10 cellular contexts compared by ENCODE assay signal in genomic region chr7:128910569-128910945, GRCh38. TPM values are rescaled to one million over a fixed set of nuclear protein-coding genes. Genes with fewer than 3 reads are reported as not detected.
A peak's percentile ranks its signal among the peaks of the same experiment; 100 is the strongest.
DNase-seq lines count a peak whose midpoint lies in the region; ATAC-seq and TF ChIP-seq lines count a peak whose summit lies in the region.
"Had no signal": no experiment of that assay in that cellular context is flagged by ENCODE, and none has a peak within 500 bp of the region (broad histone marks: within the 10 kb centered on the region; RNA-seq: fewer than 3 reads in every experiment).

KCP (minus strand) TSS chr7:128910709; CDS start chr7:128910676, 33 bp downstream.

- H3K4me2 ChIP-seq in smooth muscle cell, result peak within 1 kb of the TSS; percentile 88

- 0 out of 2 replicates have a peak within 1 kb of the TSS, but pooled peaks have one; percentile 14 for H3K27ac ChIP-seq in HEK293 (ENCODE audit: extremely low read depth, low read depth, low read length)
- H3K27ac ChIP-seq in colonic mucosa, result peak within 1 kb of the TSS; percentile 61
- H3K27ac ChIP-seq in smooth muscle cell (ENCODE audit: low read depth), result no peak within 1 kb of the TSS
- no peak within 1 kb of the TSS for H3K27ac ChIP-seq in CD4-positive, alpha-beta memory T cell (ENCODE audit: low read depth, low read length)

- H3K4me1 Mint-ChIP-seq in CD4-positive, alpha-beta memory T cell, result peaks cover 5 to 14% (median 8%) of the 10 kb centered on the region in 4 donors

- H3F3A ChIP-seq in smooth muscle cell (ENCODE audit: low read depth), result no peaks in the 10 kb centered on the region

- no peak for ATAC-seq in HG03108 (IDR thresholded peaks at IDR 0.05; ENCODE audit: unreplicated experiment)
- no peak for ATAC-seq in GM21723 (IDR thresholded peaks at IDR 0.05; ENCODE audit: unreplicated experiment)
- no peak for ATAC-seq in GM18498 (IDR thresholded peaks at IDR 0.05; ENCODE audit: unreplicated experiment)
- ATAC-seq: stimulated activated effector memory CD8-positive, alpha-beta T cell treated with anti-CD3 and anti-CD28 coated beads, Interleukin-12 subunit alpha, Interleukin-12 subunit beta, amount 100 ng/mL, for 72 hours had no signal

- DNase-seq in colonic mucosa, result no peak
- DNase-seq in kidney tubule cell (ENCODE audit: low spot score), result peak; percentile 48
- no peak for DNase-seq in smooth muscle cell (lab: John Stamatoyannopoulos, UW; ENCODE audit: unreplicated experiment)
- no peak for DNase-seq in CD4-positive, alpha-beta memory T cell
- DNase-seq: effector memory CD4-positive, alpha-beta T cell had no signal

- H3K4me3 Mint-ChIP-seq in CD4-positive, alpha-beta memory T cell, result peak within 1 kb of the TSS in 1 of 8 donors; percentile 30
- H3K4me3 Mint-ChIP-seq: stimulated activated effector memory CD8-positive, alpha-beta T cell treated with anti-CD3 and anti-CD28 coated beads, Interleukin-12 subunit alpha, Interleukin-12 subunit beta, amount 100 ng/mL, for 72 hours had no signal

- TF ChIP-seq CTCF in HEK293 (tag by site-specific recombination; IDR thresholded peaks at IDR 0.05) (no peak), colonic mucosa (IDR thresholded peaks at IDR 0.05) (no peak), smooth muscle cell (IDR thresholded peaks at IDR 0.05; ENCODE audit: borderline replicate concordance, insufficient read depth, poor library complexity, severe bottlenecking) (no peak)

- POLR2A ChIA-PET in HEK293 (lab: Yijun Ruan, JAX), result no interaction called here
- POLR2A ChIA-PET in CD4-positive, alpha-beta memory T cell (lab: Charles Lee; ENCODE audit: partially characterized antibody), result no interaction called here

- H3K27me3 Mint-ChIP-seq in CD4-positive, alpha-beta memory T cell, result peaks cover 32 to 55% of the 10 kb centered on the region in 2 donors

- H3K27ac Mint-ChIP-seq in CD4-positive, alpha-beta memory T cell, result peak within 1 kb of the TSS in 2 of 7 donors; percentile 8 to 46
- H3K27ac Mint-ChIP-seq: stimulated activated effector memory CD8-positive, alpha-beta T cell treated with anti-CD3 and anti-CD28 coated beads, Interleukin-12 subunit alpha, Interleukin-12 subunit beta, amount 100 ng/mL, for 72 hours had no signal

- peaks cover 19% of the 10 kb centered on the region for H3K27me3 ChIP-seq in colonic mucosa
- H3K27me3 ChIP-seq in smooth muscle cell (ENCODE audit: low read depth), result peaks cover 18% of the 10 kb centered on the region
- peaks cover 6% of the 10 kb centered on the region for H3K27me3 ChIP-seq in CD4-positive, alpha-beta memory T cell (ENCODE audit: insufficient read depth, low read length)

- H3K9ac ChIP-seq in colonic mucosa (ENCODE audit: low read depth in 2 of 2, low read length in 2 of 2), result peak within 1 kb of the TSS; percentile 12 to 19
- H3K9ac ChIP-seq in smooth muscle cell (ENCODE audit: low read depth), result no peak within 1 kb of the TSS

- CTCF ChIA-PET in HEK293 (lab: Yijun Ruan, JAX), result interaction anchor here (0.5 to 0.6 kb wide), 2 partner anchors 307 to 360 kb away, joined by 3 read pairs; no protein-coding TSS in a partner anchor
- CTCF ChIA-PET in CD4-positive, alpha-beta memory T cell (lab: Charles Lee; ENCODE audit: partially characterized antibody), result interaction anchor here (1.1 to 4.0 kb wide), 2 partner anchors 178 to 181 kb away, joined by 5 to 23 read pairs; no protein-coding TSS in a partner anchor

- H3K4me3 ChIP-seq in HEK293 (ENCODE audit: low read depth, low read length) (no peak within 1 kb of the TSS), colonic mucosa (peak within 1 kb of the TSS; percentile 22), smooth muscle cell (peak within 1 kb of the TSS; percentile 62)
- H3K4me3 ChIP-seq in CD4-positive, alpha-beta memory T cell (ENCODE audit: low read length in 2 of 2), result no peak within 1 kb of the TSS

- WGBS in smooth muscle cell (ENCODE audit: low lambda C conversion rate), result 17% methylated on average over 26 of the region's 34 CpGs

- H3K9me3 ChIP-seq in HEK293 (ENCODE audit: control insufficient read depth, insufficient read depth, low read depth, low read length) (no peaks in the 10 kb centered on the region), colonic mucosa (no peaks in the 10 kb centered on the region), smooth muscle cell (replicated peaks; ENCODE audit: low read depth) (no peaks in the 10 kb centered on the region)
- no peaks in the 10 kb centered on the region for H3K9me3 ChIP-seq in CD4-positive, alpha-beta memory T cell (ENCODE audit: control insufficient read depth in 1 of 2, low read length in 2 of 2)

- no peaks in the 10 kb centered on the region for H3K36me3 Mint-ChIP-seq in CD4-positive, alpha-beta memory T cell
- H3K36me3 Mint-ChIP-seq: stimulated activated effector memory CD8-positive, alpha-beta T cell treated with anti-CD3 and anti-CD28 coated beads, Interleukin-12 subunit alpha, Interleukin-12 subunit beta, amount 100 ng/mL, for 72 hours had no signal

- no peaks in the 10 kb centered on the region for H4K20me1 ChIP-seq in smooth muscle cell (ENCODE audit: low read depth)

- peak within 1 kb of the TSS; percentile 94 for H2AFZ ChIP-seq in smooth muscle cell (ENCODE audit: low read depth)

- no peaks in the 10 kb centered on the region for H3K9me3 Mint-ChIP-seq in CD4-positive, alpha-beta memory T cell
- H3K9me3 Mint-ChIP-seq: stimulated activated effector memory CD8-positive, alpha-beta T cell treated with anti-CD3 and anti-CD28 coated beads, Interleukin-12 subunit alpha, Interleukin-12 subunit beta, amount 100 ng/mL, for 72 hours had no signal

- no peaks in the 10 kb centered on the region for H3K79me2 ChIP-seq in smooth muscle cell (ENCODE audit: low read depth)

- intact Hi-C loops in colonic mucosa (cut with DNase I), result no loop called here
- intact Hi-C loops in CD4-positive, alpha-beta memory T cell (cut with micrococcal nuclease), result no loop called here

- H3K36me3 ChIP-seq in HEK293 (ENCODE audit: control insufficient read depth in 2 of 2, insufficient read depth in 1 of 2, low read length in 2 of 2) (no peaks in the 10 kb centered on the region), colonic mucosa (no peaks in the 10 kb centered on the region), smooth muscle cell (ENCODE audit: low read depth) (no peaks in the 10 kb centered on the region)
- no peaks in the 10 kb centered on the region for H3K36me3 ChIP-seq in CD4-positive, alpha-beta memory T cell (ENCODE audit: insufficient read depth, low read length)

- H3K4me1 ChIP-seq in HEK293 (ENCODE audit: control insufficient read depth, insufficient read depth, low read length) (no peaks in the 10 kb centered on the region), colonic mucosa (peaks cover 11% of the 10 kb centered on the region), smooth muscle cell (ENCODE audit: low read depth) (peaks cover 11% of the 10 kb centered on the region)
- H3K4me1 ChIP-seq in CD4-positive, alpha-beta memory T cell (ENCODE audit: insufficient read depth, low read length), result peaks cover 4% of the 10 kb centered on the region

TF ChIP-seq in HEK293, 187 proteins besides CTCF, POLR2A, EP300 and RAD21:
- TF ChIP-seq ZNF76 (tag by site-specific recombination; IDR thresholded peaks at IDR 0.05; ENCODE audit: borderline replicate concordance, low read depth) (no peak), SCRT1 (tag by site-specific recombination; IDR thresholded peaks at IDR 0.05; ENCODE audit: borderline replicate concordance) (no peak), ZFP3 (tag by site-specific recombination; IDR thresholded peaks at IDR 0.05; ENCODE audit: low read depth) (no peak), ZNF624 (tag by site-specific recombination; IDR thresholded peaks at IDR 0.05) (no peak), HIC1 (tag by site-specific recombination; IDR thresholded peaks at IDR 0.05) (no peak), ZNF623 (tag by site-specific recombination; IDR thresholded peaks at IDR 0.05) (no peak), ZNF274 (IDR thresholded peaks at IDR 0.05; ENCODE audit: low read length) (no peak), ZNF274 (tag by site-specific recombination; IDR thresholded peaks at IDR 0.05; ENCODE audit: borderline replicate concordance) (no peak), SP3 (tag by site-specific recombination; IDR thresholded peaks at IDR 0.05) (no peak), ZNF19 (tag by site-specific recombination; IDR thresholded peaks at IDR 0.05; ENCODE audit: low read depth) (no peak)

RNA-seq across cellular contexts. Expression of gene KCP, which starts in this region (rescaled TPM):
- total RNA-seq in colonic mucosa, result 1 to 10 TPM in 1 of 2 donors, under 1 TPM in 1; 0.64 to 1.1 TPM
- 0.99 and 3.1 TPM in 2 replicates for total RNA-seq in smooth muscle cell
- 4.5 and 6.2 TPM in 2 replicates for polyA plus RNA-seq in smooth muscle cell
- under 1 TPM; 0.39 to 0.55 TPM for total RNA-seq in CD4-positive, alpha-beta memory T cell
- polyA plus RNA-seq in CD4-positive, alpha-beta memory T cell, result not detected

Comparison
In these comparisons a context has a peak if more than half of its experiments do, and no peak if none do; other contexts are left out.
1. H3K27ac ChIP-seq: peak in HEK293 (single experiment) and colonic mucosa (single experiment); none in smooth muscle cell (single experiment) and CD4-positive, alpha-beta memory T cell (single experiment).
2. H3K4me3 ChIP-seq: peak in colonic mucosa (single experiment) and smooth muscle cell (single experiment); none in HEK293 (single experiment) and CD4-positive, alpha-beta memory T cell (0 of 2).